ENCODE assay signal across 10 cellular contexts in the genomic region with DNA sequence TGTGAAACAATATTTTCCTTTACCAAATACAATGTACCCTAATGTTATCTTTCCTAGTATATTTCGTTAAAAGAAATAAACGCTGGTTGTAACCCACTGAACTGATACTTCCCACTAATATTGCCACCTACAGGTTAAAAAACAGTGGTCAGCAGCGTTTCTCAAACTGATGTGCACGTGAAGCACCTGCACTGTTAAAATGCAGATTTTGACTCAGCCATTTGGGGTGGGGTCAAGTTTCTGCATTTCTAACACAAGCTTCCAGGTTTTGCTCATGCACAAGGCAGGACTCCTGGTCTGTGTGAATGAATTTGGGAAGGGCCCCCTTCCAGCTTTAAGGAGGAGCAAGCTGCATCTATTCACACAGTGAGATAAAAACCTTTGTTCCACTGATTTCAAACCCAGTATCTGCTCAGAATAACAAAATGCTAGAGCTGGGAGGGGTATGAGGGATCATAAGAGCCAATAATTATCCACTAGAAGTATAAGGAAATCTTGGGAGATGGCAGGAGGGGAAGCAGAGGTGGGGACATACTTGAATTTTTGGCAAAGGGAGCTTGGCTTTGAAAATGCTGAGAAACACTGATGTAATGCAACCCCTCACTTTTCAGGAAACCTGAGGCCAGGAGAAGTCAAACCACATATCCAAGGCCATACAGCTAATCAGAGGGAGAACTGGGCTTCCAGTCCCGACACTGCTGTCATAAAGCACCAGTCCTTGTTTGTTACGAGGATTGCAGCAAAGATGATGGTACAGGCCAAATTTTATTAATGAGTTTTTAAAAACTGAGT.
DNase-seq lines count a peak whose midpoint lies in the region; ATAC-seq and TF ChIP-seq lines count a peak whose summit lies in the region.
"Had no signal": no experiment of that assay in that cellular context is flagged by ENCODE, and none has a peak within 500 bp of the region (broad histone marks: within the 10 kb centered on the region; RNA-seq: fewer than 3 reads in every experiment).

No MANE protein-coding gene starts in this region.

- no peak overlapping the region for H3K4me2 ChIP-seq in mesenchymal stem cell (ENCODE audit: low read length, poor library complexity, severe bottlenecking)

- H2BK15ac ChIP-seq in mesenchymal stem cell (ENCODE audit: low read depth, poor library complexity, severe bottlenecking): no peak overlapping the region

- H3K4ac ChIP-seq in mesenchymal stem cell (ENCODE audit: low read depth in 1 of 2, low read length in 2 of 2): no peak overlapping the region

- no peak overlapping the region for H2BK12ac ChIP-seq in mesenchymal stem cell (ENCODE audit: low read length in 2 of 2)

- H3K9ac ChIP-seq in mesenchymal stem cell (ENCODE audit: low read length): peak overlapping the region; percentile 70

- intact Hi-C loops in heart right ventricle (cut with DNase I): loop anchor here in 1 of 10 donors (5.0 kb wide), 1 partner anchor 45 kb away; no protein-coding TSS in a partner anchor
- intact Hi-C loops in cardiac septum (cut with DNase I): loop anchor here (5.0 kb wide), 1 partner anchor 590 kb away; no protein-coding TSS in a partner anchor

- no peak overlapping the region for H4K91ac ChIP-seq in mesenchymal stem cell (ENCODE audit: low read length)

- H3K4me3 ChIP-seq in heart right ventricle (no peak overlapping the region), cardiac fibroblast (replicated peaks in 1 of 2; ENCODE audit: low read depth in 2 of 2, low read length in 2 of 2) (no peak overlapping the region), mesenchymal stem cell (ENCODE audit: insufficient read depth in 1 of 2, low read depth in 1 of 2, low read length in 2 of 2) (no peak overlapping the region), urinary bladder (ENCODE audit: low read depth, low read length) (no peak overlapping the region)

- no peak overlapping the region for H3K14ac ChIP-seq in mesenchymal stem cell (ENCODE audit: low read length in 2 of 2)

- peak overlapping the region; percentile 13 to 73 for H3K18ac ChIP-seq in mesenchymal stem cell (ENCODE audit: low read depth in 1 of 2, low read length in 2 of 2)

- H2BK5ac ChIP-seq in mesenchymal stem cell (ENCODE audit: low read depth, low read length, poor library complexity, severe bottlenecking): no peak overlapping the region

- no peak for ATAC-seq in heart right ventricle
- ATAC-seq in GM21529 (IDR thresholded peaks at IDR 0.05; ENCODE audit: unreplicated experiment): no peak
- ATAC-seq: sciatic nerve had no signal

- peak in 5 of 9 donors; percentile 7 to 34 (median 18) for TF ChIP-seq CTCF in heart right ventricle (IDR thresholded peaks at IDR 0.05)
- TF ChIP-seq CTCF in cardiac fibroblast (IDR thresholded peaks at IDR 0.05; ENCODE audit: low read depth, low read length): peak; percentile 6
- TF ChIP-seq CTCF in GM20000 (IDR thresholded peaks at IDR 0.05; ENCODE audit: extremely low read depth, missing control alignments): no peak

- no peak overlapping the region for H2AK5ac ChIP-seq in mesenchymal stem cell (ENCODE audit: low read length, severe bottlenecking)

- H2BK120ac ChIP-seq in mesenchymal stem cell (ENCODE audit: low read depth, low read length): no peak overlapping the region

- peak overlapping the region in 9 of 10 donors; percentile 51 to 88 (median 79) for H3K27ac ChIP-seq in heart right ventricle
- no peak overlapping the region for H3K27ac ChIP-seq in mesenchymal stem cell (ENCODE audit: low read length, poor library complexity, severe bottlenecking)
- peak overlapping the region; percentile 56 for H3K27ac ChIP-seq in urinary bladder (ENCODE audit: low read depth)

- H3K4me1 ChIP-seq in heart right ventricle: peaks cover 40 to 100% (median 99%) of the 10 kb centered on the region in 9 donors
- H3K4me1 ChIP-seq in mesenchymal stem cell (ENCODE audit: control insufficient read depth, insufficient read depth, low read depth, low read length): peaks cover 16% of the 10 kb centered on the region
- peaks cover 4% of the 10 kb centered on the region for H3K4me1 ChIP-seq in urinary bladder (ENCODE audit: insufficient read depth)

- DNase-seq in heart right ventricle (no peak), cardiac septum (ENCODE audit: low spot score) (no peak), cardiac fibroblast (ENCODE audit: low read depth in 2 of 2) (peak; percentile 54 to 71), mesenchymal stem cell (no peak), GM20000 (ENCODE audit: low spot score) (no peak), COLO668 (lab: John Stamatoyannopoulos, UW; ENCODE audit: unreplicated experiment) (no peak)
- DNase-seq: central memory CD4-positive, alpha-beta T cell had no signal

- no peak overlapping the region for H2AFZ ChIP-seq in mesenchymal stem cell (ENCODE audit: low read depth, low read length)

- H3K36me3 ChIP-seq in heart right ventricle (no peaks in the 10 kb centered on the region), mesenchymal stem cell (ENCODE audit: control insufficient read depth in 1 of 2, insufficient read depth in 2 of 2, low read depth in 1 of 2, low read length in 2 of 2) (peaks cover 5 to 23% of the 10 kb centered on the region in 2 experiments), urinary bladder (ENCODE audit: insufficient read depth) (no peaks in the 10 kb centered on the region)

- peaks cover 2% of the 10 kb centered on the region for H3K79me1 ChIP-seq in mesenchymal stem cell (replicated peaks; ENCODE audit: low read length, poor library complexity, severe bottlenecking)

- H3K23ac ChIP-seq in mesenchymal stem cell (ENCODE audit: low read length in 2 of 2): no peak overlapping the region

- WGBS in heart right ventricle, 2 donors: 37 to 54% methylated on average over 6 of the region's 6 CpGs
- 41% methylated on average over 5 of the region's 6 CpGs for WGBS in mesenchymal stem cell
- WGBS in urinary bladder: 70% methylated on average over 6 of the region's 6 CpGs

- peak overlapping the region; percentile 19 for H4K8ac ChIP-seq in mesenchymal stem cell (ENCODE audit: low read length)

- H3K9me3 ChIP-seq in heart right ventricle: no peaks in the 10 kb centered on the region
- H3K9me3 ChIP-seq in mesenchymal stem cell (ENCODE audit: control insufficient read depth, low read length): no peaks in the 10 kb centered on the region

- H3K27me3 ChIP-seq in heart right ventricle: no peaks in the 10 kb centered on the region
- H3K27me3 ChIP-seq in mesenchymal stem cell (ENCODE audit: control insufficient read depth in 1 of 2, insufficient read depth in 1 of 2, low read length in 2 of 2): no peaks in the 10 kb centered on the region

Comparison
In these comparisons a context has a peak if more than half of its experiments do, and no peak if none do; other contexts are left out.
1. DNase-seq: peak in cardiac fibroblast (2 of 2); none in heart right ventricle (0 of 2), cardiac septum (single experiment), mesenchymal stem cell (single experiment), GM20000 (single experiment) and COLO668 (single experiment).